20 cellular contexts compared by ENCODE assay signal in the genomic region with DNA sequence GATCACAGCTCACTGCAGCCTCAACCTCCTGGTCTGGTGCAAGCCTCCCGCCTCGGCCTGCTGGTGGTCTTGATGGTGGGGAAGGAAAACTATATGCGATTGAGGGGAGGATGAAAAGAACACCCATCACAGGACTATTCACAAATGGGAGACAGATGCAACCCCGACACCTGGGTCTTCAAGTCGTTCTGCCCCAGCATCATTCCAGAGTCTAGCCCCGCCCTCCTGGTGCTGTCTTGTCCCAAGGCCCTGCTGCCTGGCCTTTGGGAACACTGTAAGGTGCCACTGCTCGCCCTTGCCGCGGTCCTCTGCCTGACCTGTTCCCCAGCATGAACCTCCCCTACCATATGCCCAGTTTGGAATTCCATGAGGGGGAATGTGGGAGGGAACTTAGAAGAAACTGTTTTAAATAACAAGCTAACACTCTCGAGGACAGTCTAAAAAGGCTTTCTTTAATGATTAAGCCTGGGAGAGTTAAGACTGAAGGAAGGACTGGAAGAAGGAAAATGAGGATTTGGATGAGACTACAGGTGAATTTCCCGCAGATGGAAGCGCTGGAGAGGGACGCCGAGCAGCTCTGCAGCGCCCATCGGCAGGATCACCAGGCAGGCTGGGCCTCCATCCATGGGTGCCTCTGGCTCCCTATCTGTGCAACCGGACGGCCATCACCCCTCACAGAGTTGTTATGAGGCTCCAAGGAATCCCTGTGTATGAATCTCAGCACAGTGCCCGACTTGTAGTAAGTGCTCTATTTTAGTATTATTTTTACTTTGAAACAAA.
DNase-seq lines count a peak whose midpoint lies in the region; ATAC-seq, FAIRE-seq and TF ChIP-seq lines count a peak whose summit lies in the region.
"Had no signal": no experiment of that assay in that cellular context is flagged by ENCODE, and none has a peak within 500 bp of the region (broad histone marks: within the 10 kb centered on the region; RNA-seq: fewer than 3 reads in every experiment).

No MANE protein-coding gene starts in this region.

- no peak overlapping the region for H2BK120ac ChIP-seq in H1 (replicated peaks; ENCODE audit: low read depth, low read length)

- no peaks in the 10 kb centered on the region for H3K27me3 ChIP-seq in H7 (ENCODE audit: control insufficient read depth, insufficient read depth, low read length)
- H3K27me3 ChIP-seq in H1 (replicated peaks in 1 of 4; ENCODE audit: control insufficient read depth in 3 of 4, extremely low read depth in 1 of 4, insufficient read depth in 3 of 4, low read length in 3 of 4), result no peaks in the 10 kb centered on the region
- H3K27me3 ChIP-seq in osteoblast (ENCODE audit: insufficient read depth, low read length), result no peaks in the 10 kb centered on the region
- H3K27me3 ChIP-seq: BLaER1 had no signal

- no peak overlapping the region for H3K56ac ChIP-seq in H1 (replicated peaks; ENCODE audit: insufficient read length, low read depth, low read length)

- H4K8ac ChIP-seq in H1 (ENCODE audit: extremely low read depth, insufficient read depth, low read length), result no peak overlapping the region

- no peak overlapping the region for H3K27ac ChIP-seq in H1 (ENCODE audit: low read depth, low read length)
- no peak overlapping the region for H3K27ac ChIP-seq in osteoblast (ENCODE audit: low read depth, low read length)
- no peak overlapping the region for H3K27ac ChIP-seq in OCI-LY7 (ENCODE audit: low read depth, low read length, poor library complexity, severe bottlenecking)
- H3K27ac ChIP-seq: BLaER1, C4-2B had no signal

- no peaks in the 10 kb centered on the region for H4K20me1 ChIP-seq in H1 (replicated peaks in 1 of 2; ENCODE audit: control insufficient read depth in 1 of 2, insufficient read depth in 2 of 2, low read length in 2 of 2)
- no peaks in the 10 kb centered on the region for H4K20me1 ChIP-seq in osteoblast (ENCODE audit: insufficient read depth, low read length)
- H4K20me1 ChIP-seq in OCI-LY7 (ENCODE audit: insufficient read depth, low read length), result no peaks in the 10 kb centered on the region
- H4K20me1 ChIP-seq: BLaER1 had no signal

- WGBS in H1 (ENCODE audit: extremely low coverage in 1 of 2, insufficient coverage in 1 of 2, insufficient read length in 1 of 2, insufficient replicate concordance in 2 of 2, low coverage in 1 of 2, low lambda C conversion rate in 2 of 2, missing lambda C conversion rate in 1 of 2), 2 experiments, result 83% methylated on average over 19 of the region's 19 CpGs; no CpG with 5 or more reads in 1 of the 2 experiments

- no peaks in the 10 kb centered on the region for H3K79me1 ChIP-seq in H1 (ENCODE audit: low read depth, low read length)

- POLR2A ChIA-PET in H1 (lab: Charles Lee; ENCODE audit: partially characterized antibody), result interaction anchor here (1.4 to 1.5 kb wide), 2 partner anchors 70 to 73 kb away, joined by 3 to 5 read pairs; no protein-coding TSS in a partner anchor
- POLR2A ChIA-PET in OCI-LY7 (lab: Charles Lee), result no interaction called here

- no peak overlapping the region for H4K5ac ChIP-seq in H1 (ENCODE audit: insufficient read length, low read depth, low read length)

- no peaks in the 10 kb centered on the region for H3K36me3 ChIP-seq in H7 (replicated peaks; ENCODE audit: control insufficient read depth, insufficient read depth, low read length)
- H3K36me3 ChIP-seq in H1 (ENCODE audit: control insufficient read depth in 2 of 4, insufficient read depth in 4 of 4, low read length in 3 of 4), result no peaks in the 10 kb centered on the region
- no peaks in the 10 kb centered on the region for H3K36me3 ChIP-seq in osteoblast (ENCODE audit: insufficient read depth, low read length)
- H3K36me3 ChIP-seq in OCI-LY7 (ENCODE audit: insufficient read depth, low read length), result no peaks in the 10 kb centered on the region
- H3K36me3 ChIP-seq: BLaER1, HAP-1 had no signal

- H2BK12ac ChIP-seq in H1 (ENCODE audit: low read depth, low read length), result no peak overlapping the region

- H3K9me3 ChIP-seq in H1 (ENCODE audit: insufficient read depth in 2 of 2, low read depth in 1 of 2, low read length in 1 of 2), result peaks cover 0 to 5% of the 10 kb centered on the region in 2 experiments; a peak in 1 of 4 replicates
- no peaks in the 10 kb centered on the region for H3K9me3 ChIP-seq in osteoblast (ENCODE audit: low read depth, low read length)
- H3K9me3 ChIP-seq in OCI-LY7 (ENCODE audit: low read length), result no peaks in the 10 kb centered on the region
- H3K9me3 ChIP-seq: Caco-2, HAP-1 had no signal

- H3K4me1 ChIP-seq in H1 (replicated peaks in 1 of 4; ENCODE audit: control insufficient read depth in 3 of 4, insufficient read depth in 4 of 4, low read length in 3 of 4), result peaks cover 0 to 5% (median 0%) of the 10 kb centered on the region in 4 experiments; a peak in 1 of 7 replicates
- H3K4me1 ChIP-seq in osteoblast (ENCODE audit: insufficient read depth, low read length), result no peaks in the 10 kb centered on the region
- no peaks in the 10 kb centered on the region for H3K4me1 ChIP-seq in OCI-LY7 (ENCODE audit: insufficient read depth, low read length, poor library complexity, severe bottlenecking)
- H3K4me1 ChIP-seq: BLaER1, Caco-2, HAP-1 had no signal

- CTCF ChIA-PET in H1 (lab: Charles Lee; ENCODE audit: partially characterized antibody) (interaction anchor here (0.6 to 9.2 kb wide), 6 partner anchors 11 to 451 kb away, joined by 3 to 56 read pairs (median 5); no protein-coding TSS in a partner anchor), OCI-LY7 (lab: Charles Lee; ENCODE audit: unreplicated experiment) (no interaction called here)

- no peak for ATAC-seq in left ventricle myocardium superior
- ATAC-seq: CD8-positive, alpha-beta T cell had no signal

- FAIRE-seq in H1 (lab: Jason Lieb, UNC), result no peak
- FAIRE-seq: A204.1, G401.6, GM12892 had no signal

- H3K4me3 ChIP-seq in H7 (ENCODE audit: insufficient read depth, low read depth, low read length) (no peak overlapping the region), H1 (ENCODE audit: extremely low read depth in 1 of 4, insufficient read depth in 2 of 4, low read depth in 3 of 4, low read length in 4 of 4) (no peak overlapping the region), osteoblast (ENCODE audit: insufficient read depth, low read length) (no peak overlapping the region), OCI-LY7 (ENCODE audit: low read depth, low read length, poor library complexity, severe bottlenecking) (no peak overlapping the region)
- H3K4me3 ChIP-seq: BLaER1, HAP-1 had no signal

- no peak overlapping the region for H3K9ac ChIP-seq in H1 (replicated peaks in 1 of 4; ENCODE audit: extremely low read depth in 1 of 4, low read depth in 3 of 4, low read length in 3 of 4)
- H3K9ac ChIP-seq: BLaER1 had no signal

- no peak overlapping the region for H3K4ac ChIP-seq in H1 (replicated peaks; ENCODE audit: insufficient read length, low read depth, low read length)

- DNase-seq in cardiac septum (ENCODE audit: low spot score), result peak; percentile 58
- no peak for DNase-seq in left ventricle myocardium superior
- DNase-seq in H7, result peak; percentile 45
- DNase-seq in H1 (ENCODE audit: low read depth in 1 of 2, low spot score in 2 of 2), result no peak
- DNase-seq in osteoblast (ENCODE audit: insufficient read length, low spot score, missing footprints), result peak; percentile 65
- no peak for DNase-seq in stimulated activated naive CD4-positive, alpha-beta T cell treated with Interleukin-2 at 50 U/mL for 16 hours (lab: John Stamatoyannopoulos, UW)
- DNase-seq in 8988T, result no peak
- no peak for DNase-seq in OCI-LY7 (ENCODE audit: low spot score)
- DNase-seq: Caco-2; CD4-positive, CD25-positive, alpha-beta regulatory T cell; DMS153; DND-41; HFFc6 had no signal

- no peak overlapping the region for H2BK20ac ChIP-seq in H1 (ENCODE audit: low read length)

- TF ChIP-seq RAD21 in H1 (IDR thresholded peaks at IDR 0.05 in 1 of 2, conservative IDR thresholded peaks at IDR 0.05 in 1 of 2; ENCODE audit: low read depth in 2 of 2, low read length in 2 of 2), result no peak

- TF ChIP-seq CTCF in H1 (IDR thresholded peaks at IDR 0.05; ENCODE audit: control extremely low read depth in 1 of 3, insufficient read depth in 1 of 3, low read depth in 1 of 3, low read length in 3 of 3), result no peak
- TF ChIP-seq CTCF in osteoblast (IDR thresholded peaks at IDR 0.05; ENCODE audit: extremely low read depth, low read depth, low read length), result no peak
- no peak for TF ChIP-seq CTCF in OCI-LY7 (conservative IDR thresholded peaks at IDR 0.05; ENCODE audit: low read length)

- H2AFZ ChIP-seq in H1 (ENCODE audit: low read length) (no peak overlapping the region), osteoblast (ENCODE audit: low read length) (no peak overlapping the region), OCI-LY7 (ENCODE audit: low read length) (no peak overlapping the region)

- H4K91ac ChIP-seq in H1 (replicated peaks; ENCODE audit: insufficient read length, low read length), result peak overlapping the region; percentile 37

- no peak for TF ChIP-seq EP300 in H1 (IDR thresholded peaks at IDR 0.05; ENCODE audit: borderline replicate concordance in 1 of 2, low read depth in 2 of 2, low read length in 2 of 2)

- H2BK5ac ChIP-seq in H1 (ENCODE audit: low read depth, low read length), result no peak overlapping the region

- no peak overlapping the region for H3K18ac ChIP-seq in H1 (ENCODE audit: extremely low read depth, low read length)

- intact Hi-C loops in cardiac septum (cut with DNase I) (no loop called here), left ventricle myocardium superior (cut with micrococcal nuclease) (no loop called here), OCI-LY7 (cut with micrococcal nuclease; ENCODE audit: unreplicated experiment) (no loop called here)

- no peak overlapping the region for H3K4me2 ChIP-seq in H1 (ENCODE audit: insufficient read depth in 1 of 2, low read depth in 2 of 2, low read length in 2 of 2)
- no peak overlapping the region for H3K4me2 ChIP-seq in osteoblast (ENCODE audit: insufficient read depth, low read length)
- H3K4me2 ChIP-seq in OCI-LY7 (ENCODE audit: low read length), result no peak overlapping the region
- H3K4me2 ChIP-seq: BLaER1 had no signal

- no peak for TF ChIP-seq POLR2A in H1 (IDR thresholded peaks at IDR 0.05; ENCODE audit: control extremely low read depth in 1 of 2, low read depth in 2 of 2, low read length in 2 of 2)

- H2AK5ac ChIP-seq in H1 (ENCODE audit: low read depth, low read length), result no peak overlapping the region

- H3K79me2 ChIP-seq in H1 (ENCODE audit: control insufficient read depth in 1 of 2, insufficient read depth in 2 of 2, low read length in 2 of 2) (no peaks in the 10 kb centered on the region), osteoblast (ENCODE audit: insufficient read depth, low read length) (no peaks in the 10 kb centered on the region), OCI-LY7 (ENCODE audit: insufficient read depth, low read depth, low read length) (no peaks in the 10 kb centered on the region)

- H3K14ac ChIP-seq in H1 (ENCODE audit: insufficient read length), result peak overlapping the region; percentile 61

- H3K23me2 ChIP-seq in H1 (ENCODE audit: low read depth, low read length), result no peaks in the 10 kb centered on the region

- BruUV-seq in OCI-LY7 (replicated peaks; lab: Mats Ljungman, UMichigan), result no TSS peak

- no peak overlapping the region for H2BK15ac ChIP-seq in H1 (ENCODE audit: low read length)

- no peak overlapping the region for H3K23ac ChIP-seq in H1 (ENCODE audit: insufficient read length)

- H3K9me2 ChIP-seq in OCI-LY7 (ENCODE audit: insufficient read depth, low read length), result no peaks in the 10 kb centered on the region

Comparison
In these comparisons a context has a peak if more than half of its experiments do, and no peak if none do; other contexts are left out.
1. DNase-seq: peak in cardiac septum (single experiment), H7 (single experiment) and osteoblast (single experiment); none in left ventricle myocardium superior (single experiment), H1 (0 of 2), stimulated activated naive CD4-positive, alpha-beta T cell treated with Interleukin-2 at 50 U/mL for 16 hours (single experiment), 8988T (single experiment) and OCI-LY7 (single experiment).